18 cellular contexts compared by ENCODE assay signal in genomic region chr17:37567137-37567927, GRCh38.
"Had no signal": no experiment of that assay in that cellular context is flagged by ENCODE, and none has a peak within 500 bp of the region (broad histone marks: within the 10 kb centered on the region; RNA-seq: fewer than 3 reads in every experiment).

No MANE protein-coding gene starts in this region.

- FAIRE-seq: endometrium, islet of Langerhans had no signal

- H3K4me1 ChIP-seq: esophagus squamous epithelium, sigmoid colon had no signal

- H3K27me3 ChIP-seq: esophagus squamous epithelium, heart left ventricle, ovary, sigmoid colon had no signal

- ATAC-seq: activated naive CD4-positive, alpha-beta T cell treated with anti-CD3 and anti-CD28 coated beads, Interleukin-2, amount 50 U/mL, for 72 hours; heart left ventricle; left lobe of liver had no signal

- DNase-seq: activated CD4-positive, alpha-beta T cell treated with anti-CD3 and anti-CD28 coated beads for 48 hours; activated CD8-positive, alpha-beta memory T cell treated with anti-CD3 and anti-CD28 coated beads for 24 hours; esophagus squamous epithelium; heart left ventricle; ovary; sigmoid colon; stimulated activated CD4-positive, alpha-beta T cell treated with anti-CD3 and anti-CD28 coated beads, Interleukin-2, amount 100 ng/mL, for 24 hours; stimulated activated naive CD4-positive, alpha-beta T cell; substantia nigra; T1000; trophoblast cell; WERI-Rb-1 had no signal

- H3K4me3 ChIP-seq: esophagus squamous epithelium, heart left ventricle, ovary, sigmoid colon had no signal

- H3K36me3 ChIP-seq: ovary had no signal

- H3K27me3 Mint-ChIP-seq: memory B cell had no signal

- H3K4me3 Mint-ChIP-seq: memory B cell, nephron had no signal

- H3K9me3 ChIP-seq: esophagus squamous epithelium, heart left ventricle, ovary, sigmoid colon had no signal

- H3K4me1 Mint-ChIP-seq: memory B cell, nephron had no signal

- H3K9me3 Mint-ChIP-seq: activated naive CD4-positive, alpha-beta T cell treated with anti-CD3 and anti-CD28 coated beads, Interleukin-2, amount 50 U/mL, for 72 hours; memory B cell; nephron had no signal

- H3K27ac ChIP-seq: esophagus squamous epithelium, ovary, sigmoid colon, WERI-Rb-1 had no signal

- H3K27ac Mint-ChIP-seq: memory B cell, nephron had no signal
